8 cellular contexts compared by ENCODE assay signal in the genomic region with DNA sequence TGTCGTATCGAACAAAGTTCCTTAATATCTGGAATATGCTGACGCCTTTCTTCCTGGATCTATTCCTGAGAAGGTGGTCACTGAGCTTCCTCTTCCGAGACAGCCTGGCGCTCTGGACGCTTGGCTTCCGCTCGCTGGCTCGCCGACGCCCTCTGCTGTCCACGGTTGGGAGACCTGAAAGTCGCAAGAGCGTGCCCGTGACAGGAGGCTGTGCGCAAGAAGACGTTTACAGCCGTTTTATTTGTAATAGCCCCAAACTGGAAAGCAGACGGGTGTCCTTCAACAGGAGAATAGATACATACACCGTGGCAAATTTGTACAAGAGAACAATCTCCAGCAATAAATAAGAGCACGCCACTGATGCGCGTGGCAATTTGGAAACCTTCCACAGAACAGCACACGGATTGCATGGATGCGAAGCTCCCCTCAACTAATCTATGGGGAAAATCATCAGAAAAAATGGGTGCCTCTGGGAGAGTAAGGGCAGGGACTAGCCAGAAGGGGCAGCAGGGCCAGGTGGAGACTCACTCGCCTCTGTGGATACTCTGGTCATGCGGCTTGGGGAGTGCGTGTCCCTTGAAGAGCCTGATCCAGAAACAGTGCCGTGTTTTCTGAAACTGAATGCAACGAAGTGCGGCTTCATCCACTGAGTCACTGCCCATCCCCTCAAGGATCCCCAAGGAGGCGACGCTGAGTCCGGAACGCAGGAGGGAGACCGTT. TPM values are rescaled to one million over a fixed set of nuclear protein-coding genes. Genes with fewer than 3 reads are reported as not detected.
DNase-seq lines count a peak whose midpoint lies in the region; ATAC-seq, FAIRE-seq and TF ChIP-seq lines count a peak whose summit lies in the region.

No MANE protein-coding gene starts in this region.

- H3K27me3 Mint-ChIP-seq in natural killer cell treated with Interleukin-12 subunit alpha and Interleukin-12 subunit beta and Interleukin-15 and Interleukin-18, amount 100 ng/mL, for 72 hours: peaks cover 25 to 34% of the 10 kb centered on the region in 2 donors

- peak overlapping the region; percentile 7 for H2AFZ ChIP-seq in fibroblast of lung (ENCODE audit: low read length)

- TF ChIP-seq CTCF in fibroblast of lung (conservative IDR thresholded peaks at IDR 0.05 in 1 of 2, IDR thresholded peaks at IDR 0.05 in 1 of 2; ENCODE audit: low read depth in 1 of 2, low read length in 2 of 2): peak; percentile 86 to 92

- no peak overlapping the region for H3K27ac Mint-ChIP-seq in natural killer cell treated with Interleukin-12 subunit alpha and Interleukin-12 subunit beta and Interleukin-15 and Interleukin-18, amount 100 ng/mL, for 72 hours
- H3K27ac Mint-ChIP-seq in stimulated activated effector memory CD8-positive, alpha-beta T cell treated with anti-CD3 and anti-CD28 coated beads, Interleukin-12 subunit alpha, Interleukin-12 subunit beta, amount 100 ng/mL, for 72 hours: no peak overlapping the region

- no peaks in the 10 kb centered on the region for H3K4me1 ChIP-seq in fibroblast of lung (ENCODE audit: control insufficient read depth, extremely low read depth, insufficient read depth, low read length)

- no peaks in the 10 kb centered on the region for H3K9me3 Mint-ChIP-seq in natural killer cell treated with Interleukin-12 subunit alpha and Interleukin-12 subunit beta and Interleukin-15 and Interleukin-18, amount 100 ng/mL, for 72 hours
- H3K9me3 Mint-ChIP-seq in stimulated activated effector memory CD8-positive, alpha-beta T cell treated with anti-CD3 and anti-CD28 coated beads, Interleukin-12 subunit alpha, Interleukin-12 subunit beta, amount 100 ng/mL, for 72 hours: no peaks in the 10 kb centered on the region

- H3K4me3 ChIP-seq in fibroblast of lung (replicated peaks in 1 of 4; ENCODE audit: control extremely low read depth in 1 of 4, insufficient read depth in 1 of 4, low read depth in 3 of 4, low read length in 4 of 4): peak overlapping the region; percentile 3 to 48 (median 42)

- H3K9me3 ChIP-seq in fibroblast of lung (ENCODE audit: control insufficient read depth, insufficient read depth, low read depth, low read length): no peaks in the 10 kb centered on the region

- FAIRE-seq in RCC 7860 (lab: Jason Lieb, UNC): no peak

- H3K27me3 ChIP-seq in fibroblast of lung (ENCODE audit: control insufficient read depth, insufficient read depth, low read length): no peaks in the 10 kb centered on the region

- no peaks in the 10 kb centered on the region for H3K79me2 ChIP-seq in fibroblast of lung (ENCODE audit: control insufficient read depth, insufficient read depth, low read length)

- H3K27ac ChIP-seq in fibroblast of lung (ENCODE audit: insufficient read depth, low read length): no peak overlapping the region

- H3K4me3 Mint-ChIP-seq in natural killer cell treated with Interleukin-12 subunit alpha and Interleukin-12 subunit beta and Interleukin-15 and Interleukin-18, amount 100 ng/mL, for 72 hours: no peak overlapping the region
- H3K4me3 Mint-ChIP-seq in stimulated activated effector memory CD8-positive, alpha-beta T cell treated with anti-CD3 and anti-CD28 coated beads, Interleukin-12 subunit alpha, Interleukin-12 subunit beta, amount 100 ng/mL, for 72 hours: no peak overlapping the region

- peak overlapping the region; percentile 69 for H3K4me2 ChIP-seq in fibroblast of lung (ENCODE audit: extremely low read depth, insufficient read depth, low read length)

- no peaks in the 10 kb centered on the region for H3K36me3 Mint-ChIP-seq in natural killer cell treated with Interleukin-12 subunit alpha and Interleukin-12 subunit beta and Interleukin-15 and Interleukin-18, amount 100 ng/mL, for 72 hours
- peaks cover 4% of the 10 kb centered on the region for H3K36me3 Mint-ChIP-seq in stimulated activated effector memory CD8-positive, alpha-beta T cell treated with anti-CD3 and anti-CD28 coated beads, Interleukin-12 subunit alpha, Interleukin-12 subunit beta, amount 100 ng/mL, for 72 hours

- peaks cover 5 to 6% of the 10 kb centered on the region in 2 donors for H3K4me1 Mint-ChIP-seq in natural killer cell treated with Interleukin-12 subunit alpha and Interleukin-12 subunit beta and Interleukin-15 and Interleukin-18, amount 100 ng/mL, for 72 hours (ENCODE audit: low read depth in 2 of 2)
- H3K4me1 Mint-ChIP-seq in stimulated activated effector memory CD8-positive, alpha-beta T cell treated with anti-CD3 and anti-CD28 coated beads, Interleukin-12 subunit alpha, Interleukin-12 subunit beta, amount 100 ng/mL, for 72 hours: peaks cover 7% of the 10 kb centered on the region

- no peak overlapping the region for H3K9ac ChIP-seq in fibroblast of lung (ENCODE audit: insufficient read depth, low read length)

- H4K20me1 ChIP-seq in fibroblast of lung (ENCODE audit: control insufficient read depth, extremely low read depth, insufficient read depth, low read length): no peaks in the 10 kb centered on the region

- ATAC-seq in GM18502 (IDR thresholded peaks at IDR 0.05; ENCODE audit: poor library complexity, unreplicated experiment) (peak; percentile 69), HG03469 (IDR thresholded peaks at IDR 0.05; ENCODE audit: unreplicated experiment) (peak; percentile 42)
- peak; percentile 66 to 83 for ATAC-seq in natural killer cell treated with Interleukin-12 subunit alpha and Interleukin-12 subunit beta and Interleukin-15 and Interleukin-18, amount 100 ng/mL, for 72 hours
- ATAC-seq in stimulated activated effector memory CD8-positive, alpha-beta T cell treated with anti-CD3 and anti-CD28 coated beads, Interleukin-12 subunit alpha, Interleukin-12 subunit beta, amount 100 ng/mL, for 72 hours: peak; percentile 77

- DNase-seq in A172 (ENCODE audit: low spot score) (peak; percentile 35), RCC 7860 (ENCODE audit: low spot score) (peak; percentile 33), fibroblast of lung (ENCODE audit: low read depth in 2 of 2) (peak; percentile 58 to 75)
- DNase-seq in activated T-helper 1 cell treated with anti-CD3 and anti-CD28 coated beads, Interleukin-2, amount 50 U/mL, for 16 hours (ENCODE audit: low read depth in 1 of 2, low spot score in 1 of 2): peak; percentile 61 to 70
- peak; percentile 79 for DNase-seq in natural killer cell treated with Interleukin-12 subunit alpha and Interleukin-12 subunit beta and Interleukin-15 and Interleukin-18, amount 100 ng/mL, for 72 hours (ENCODE audit: low spot score)
- DNase-seq in stimulated activated effector memory CD8-positive, alpha-beta T cell treated with anti-CD3 and anti-CD28 coated beads, Interleukin-12 subunit alpha, Interleukin-12 subunit beta, amount 100 ng/mL, for 72 hours (ENCODE audit: low spot score in 2 of 2): peak; percentile 76 to 87

- no peaks in the 10 kb centered on the region for H3K36me3 ChIP-seq in fibroblast of lung (ENCODE audit: control insufficient read depth, insufficient read depth, low read length)

RNA-seq across cellular contexts. Expression of a gene that starts 41.5 kb away (rescaled TPM):
- total RNA-seq in A172 (2014; rRNA removed; shearing (Covaris generic)): 67.9 and 79.3 TPM in 2 replicates
- total RNA-seq in fibroblast of lung: 62.4 and 66.5 TPM in 2 replicates
- polyA plus RNA-seq in fibroblast of lung: 64.4 and 104 TPM in 2 replicates
- 63.8 and 103 TPM in 2 replicates for polyA plus RNA-seq in fibroblast of lung (2012)
- polyA minus RNA-seq in fibroblast of lung (ENCODE audit: low replicate concordance): 8.4 and 12.1 TPM in 2 replicates
- total RNA-seq in natural killer cell treated with Interleukin-12 subunit alpha and Interleukin-12 subunit beta and Interleukin-15 and Interleukin-18, amount 100 ng/mL, for 72 hours: 10 to 100 TPM; 20.5 to 82.2 TPM

RNA-seq across cellular contexts. Expression of a gene that starts 42.5 kb away (rescaled TPM):
- 0.26 and 0.64 TPM in 2 replicates for total RNA-seq in A172 (2014; rRNA removed; shearing (Covaris generic))
- total RNA-seq in fibroblast of lung: under 0.01 and 0.17 TPM in 2 replicates
- 0.05 and 0.17 TPM in 2 replicates for polyA plus RNA-seq in fibroblast of lung
- 0.02 and 0.08 TPM in 2 replicates for polyA plus RNA-seq in fibroblast of lung (2012)
- not detected in 2 replicates for polyA minus RNA-seq in fibroblast of lung (ENCODE audit: low replicate concordance)
- under 1 TPM in 1 of 2 donors, not detected in 1; 0.05 TPM for total RNA-seq in natural killer cell treated with Interleukin-12 subunit alpha and Interleukin-12 subunit beta and Interleukin-15 and Interleukin-18, amount 100 ng/mL, for 72 hours
